ENCODE assay signal across 10 cellular contexts in genomic region chr4:992297-993110, GRCh38. TPM values are rescaled to one million over a fixed set of nuclear protein-coding genes. Genes with fewer than 3 reads are reported as not detected.
DNase-seq lines count a peak whose midpoint lies in the region; ATAC-seq and TF ChIP-seq lines count a peak whose summit lies in the region.
"Had no signal": no experiment of that assay in that cellular context is flagged by ENCODE, and none has a peak within 500 bp of the region (broad histone marks: within the 10 kb centered on the region; RNA-seq: fewer than 3 reads in every experiment).

No MANE protein-coding gene starts in this region.

- TF ChIP-seq CTCF in GM20000 (IDR thresholded peaks at IDR 0.05; ENCODE audit: extremely low read depth, missing control alignments), result no peak

- peaks cover 0 to 25% (median 20%) of the 10 kb centered on the region in 5 donors for H3K4me1 ChIP-seq in subcutaneous abdominal adipose tissue (ENCODE audit: control insufficient read depth in 5 of 5, insufficient read depth in 5 of 5, low read length in 5 of 5)

- H3K9me3 ChIP-seq in subcutaneous abdominal adipose tissue (ENCODE audit: control insufficient read depth in 5 of 5, low read length in 5 of 5), result no peaks in the 10 kb centered on the region

- peaks cover 0 to 27% (median 20%) of the 10 kb centered on the region in 5 donors for H3K36me3 ChIP-seq in subcutaneous abdominal adipose tissue (ENCODE audit: control insufficient read depth in 5 of 5, insufficient read depth in 5 of 5, low read length in 5 of 5)
- H3K36me3 ChIP-seq: cardiac muscle cell had no signal

- no peak overlapping the region for H3K27ac ChIP-seq in subcutaneous abdominal adipose tissue (ENCODE audit: low read depth, low read length)
- H3K27ac ChIP-seq: cardiac muscle cell had no signal

- H3K27me3 ChIP-seq in subcutaneous abdominal adipose tissue (ENCODE audit: control insufficient read depth in 5 of 5, insufficient read depth in 4 of 5, low read length in 5 of 5), result peaks cover 5 to 11% (median 9%) of the 10 kb centered on the region in 5 donors

- ATAC-seq in HG03520 (IDR thresholded peaks at IDR 0.05; ENCODE audit: unreplicated experiment) (peak; percentile 68), left lobe of liver (peak; percentile 67)

- peak overlapping the region in 4 of 5 donors; percentile 16 to 48 (median 46) for H3K4me3 ChIP-seq in subcutaneous abdominal adipose tissue (ENCODE audit: low read depth in 1 of 5, low read length in 5 of 5)
- H3K4me3 ChIP-seq: cardiac muscle cell had no signal

- DNase-seq in amniotic epithelial cell (ENCODE audit: low read depth) (peak; percentile 70), left lobe of liver (ENCODE audit: low spot score) (peak; percentile 96), DMS 273 (lab: John Stamatoyannopoulos, UW; ENCODE audit: unreplicated experiment) (no peak), C1 segment of cervical spinal cord (lab: John Stamatoyannopoulos, UW) (no peak), GM20000 (ENCODE audit: low spot score) (no peak)
- no peak for DNase-seq in activated CD4-positive, CD25-positive, alpha-beta regulatory T cell (lab: John Stamatoyannopoulos, UW)
- DNase-seq: GDM1 had no signal

- H3K9ac ChIP-seq in subcutaneous abdominal adipose tissue (ENCODE audit: low read length in 5 of 5), result peak overlapping the region in 1 of 5 donors; percentile 64

RNA-seq across cellular contexts. Expression of gene SLC26A1, which starts 0.7 kb away (rescaled TPM):
- total RNA-seq in left lobe of liver, result 40.6 TPM

RNA-seq across cellular contexts. Expression of gene IDUA, which starts 5.7 kb away (rescaled TPM):
- total RNA-seq in left lobe of liver, result 12.9 TPM

RNA-seq across cellular contexts. Expression of gene FGFRL1, which starts 18.9 kb away (rescaled TPM):
- total RNA-seq in left lobe of liver, result 64.8 TPM

RNA-seq across cellular contexts. Expression of gene DGKQ, which starts 19.1 kb away (rescaled TPM):
- total RNA-seq in left lobe of liver, result 7.0 TPM

Comparison
In these comparisons a context has a peak if more than half of its experiments do, and no peak if none do; other contexts are left out.
1. DNase-seq: peak in amniotic epithelial cell (single experiment) and left lobe of liver (single experiment); none in DMS 273 (single experiment), activated CD4-positive, CD25-positive, alpha-beta regulatory T cell (0 of 4), C1 segment of cervical spinal cord (0 of 14) and GM20000 (single experiment).